In genomic region chr16:397736-398332, GRCh38 we compare ENCODE assay signal across 1 cellular context.
TF ChIP-seq lines count a peak whose summit lies in the region.

No MANE protein-coding gene starts in this region.

TF ChIP-seq in HepG2, 621 proteins besides CTCF, POLR2A, EP300 and RAD21 (continues in another document):
- TF ChIP-seq ZBTB7B (CRISPR knock-in tag; IDR thresholded peaks at IDR 0.05) (0 out of 2 replicates have a peak, but pooled peaks have one; percentile 6), SALL2 (CRISPR knock-in tag; IDR thresholded peaks at IDR 0.05) (no peak), PATZ1 (CRISPR knock-in tag; IDR thresholded peaks at IDR 0.05) (peak; percentile 79; the same call in 1 of the 2 replicates), ZNF3 (CRISPR knock-in tag; IDR thresholded peaks at IDR 0.05) (no peak), ZIK1 (CRISPR knock-in tag; IDR thresholded peaks at IDR 0.05; ENCODE audit: borderline replicate concordance, low read depth) (0 out of 2 replicates have a peak, but pooled peaks have one; percentile 3), FOXP1 (IDR thresholded peaks at IDR 0.05) (no peak), FOXP1 (CRISPR knock-in tag; IDR thresholded peaks at IDR 0.05) (no peak), KDM2A (CRISPR knock-in tag; IDR thresholded peaks at IDR 0.05; ENCODE audit: borderline replicate concordance, low read depth) (0 out of 2 replicates have a peak, but pooled peaks have one; percentile 18), ARID4A (CRISPR knock-in tag; IDR thresholded peaks at IDR 0.05; ENCODE audit: borderline replicate concordance) (peak; percentile 58; the same call in 1 of the 2 replicates), ZNF543 (CRISPR knock-in tag; IDR thresholded peaks at IDR 0.05) (no peak), ZNF75D (CRISPR knock-in tag; IDR thresholded peaks at IDR 0.05; ENCODE audit: borderline replicate concordance) (no peak), ZNF740 (CRISPR knock-in tag; IDR thresholded peaks at IDR 0.05) (peak; percentile 67), PRDM4 (CRISPR knock-in tag; IDR thresholded peaks at IDR 0.05; ENCODE audit: borderline replicate concordance) (no peak), ZNF646 (CRISPR knock-in tag; IDR thresholded peaks at IDR 0.05) (no peak), ZNF605 (CRISPR knock-in tag; IDR thresholded peaks at IDR 0.05) (0 out of 2 replicates have a peak, but pooled peaks have one; percentile 30), LCORL (IDR thresholded peaks at IDR 0.05) (no peak), LCORL (CRISPR knock-in tag; IDR thresholded peaks at IDR 0.05) (0 out of 2 replicates have a peak, but pooled peaks have one; percentile 23), MXD1 (CRISPR knock-in tag; IDR thresholded peaks at IDR 0.05) (0 out of 2 replicates have a peak, but pooled peaks have one; percentile 46), RNF219 (CRISPR knock-in tag; IDR thresholded peaks at IDR 0.05) (no peak), PHF8 (CRISPR knock-in tag; IDR thresholded peaks at IDR 0.05) (peak; percentile 10; the same call in 1 of the 2 replicates), ZMYM2 (CRISPR knock-in tag; IDR thresholded peaks at IDR 0.05) (no peak), HNRNPK (IDR thresholded peaks at IDR 0.05; ENCODE audit: low read depth, low read length, poor library complexity, severe bottlenecking) (peak; percentile 97), ZNF687 (CRISPR knock-in tag; IDR thresholded peaks at IDR 0.05) (peak; percentile 62), CREB1 (IDR thresholded peaks at IDR 0.05) (0 out of 2 replicates have a peak, but pooled peaks have one; percentile 12), CREB1 (CRISPR knock-in tag; IDR thresholded peaks at IDR 0.05) (no peak), PCBP1 (IDR thresholded peaks at IDR 0.05; ENCODE audit: borderline replicate concordance, low read depth, low read length) (0 out of 2 replicates have a peak, but pooled peaks have one; percentile 59), ZNF329 (CRISPR knock-in tag; IDR thresholded peaks at IDR 0.05; ENCODE audit: low read depth) (0 out of 2 replicates have a peak, but pooled peaks have one; percentile 3), ZNF703 (CRISPR knock-in tag; IDR thresholded peaks at IDR 0.05; ENCODE audit: borderline replicate concordance) (no peak; the same call in 1 of the 2 replicates), SAP130 (CRISPR knock-in tag; IDR thresholded peaks at IDR 0.05; ENCODE audit: low read depth) (0 out of 2 replicates have a peak, but pooled peaks have one; percentile 10)
